In genomic region chr11:2700415-2701211, GRCh38 we compare ENCODE assay signal across 8 cellular contexts. TPM values are rescaled to one million over a fixed set of nuclear protein-coding genes. Genes with fewer than 3 reads are reported as not detected.
A peak's percentile ranks its signal among the peaks of the same experiment; 100 is the strongest.
DNase-seq lines count a peak whose midpoint lies in the region; ATAC-seq and TF ChIP-seq lines count a peak whose summit lies in the region.

No MANE protein-coding gene starts in this region.

- no peak for TF ChIP-seq CTCF in CD14-positive monocyte (IDR thresholded peaks at IDR 0.05)
- no peak for TF ChIP-seq CTCF in fibroblast of mammary gland (conservative IDR thresholded peaks at IDR 0.05; ENCODE audit: control insufficient read depth, insufficient read depth, low read depth, low read length)
- no peak for TF ChIP-seq CTCF in upper lobe of right lung (IDR thresholded peaks at IDR 0.05)

- intact Hi-C loops in CD14-positive monocyte (cut with micrococcal nuclease) (no loop called here), upper lobe of right lung (cut with DNase I) (no loop called here)
- intact Hi-C loops in naive thymus-derived CD4-positive, alpha-beta T cell (cut with micrococcal nuclease): loop anchor here (1.0 to 5.0 kb wide), 2 partner anchors 185 to 292 kb away; partner anchors contain the start of genes CDKN1C (in 2 of the 2) and NAP1L4 (in 1 of the 2)

- POLR2A ChIA-PET in activated CD4-positive, alpha-beta memory T cell treated with anti-CD3 and anti-CD28 coated beads, Interleukin-2, amount 10 ng/mL, durations not matched to agents 7 days and 5 days (lab: Charles Lee): interaction anchor here (1.0 to 1.4 kb wide), 3 partner anchors 10 to 229 kb away, joined by 3 to 6 read pairs (median 3); partner anchors contain the start of gene PHLDA2
- POLR2A ChIA-PET in naive thymus-derived CD4-positive, alpha-beta T cell (lab: Charles Lee): no interaction called here

- H3K9me3 ChIP-seq in naive thymus-derived CD4-positive, alpha-beta T cell (ENCODE audit: control insufficient read depth in 2 of 3, low read length in 3 of 3): no peaks in the 10 kb centered on the region
- no peaks in the 10 kb centered on the region for H3K9me3 ChIP-seq in upper lobe of right lung

- H3K27ac Mint-ChIP-seq in CD14-positive monocyte: peak overlapping the region in 2 of 7 donors; percentile 54 to 66
- peak overlapping the region; percentile 61 for H3K27ac Mint-ChIP-seq in activated CD4-positive, alpha-beta memory T cell treated with anti-CD3 and anti-CD28 coated beads, Interleukin-2, amount 10 ng/mL, durations not matched to agents 7 days and 5 days
- H3K27ac Mint-ChIP-seq in naive thymus-derived CD4-positive, alpha-beta T cell: peak overlapping the region in 1 of 9 donors; percentile 77

- peaks cover 2 to 4% of the 10 kb centered on the region in 2 donors for H3K4me1 ChIP-seq in naive thymus-derived CD4-positive, alpha-beta T cell (ENCODE audit: control insufficient read depth in 2 of 2, insufficient read depth in 2 of 2, low read length in 2 of 2)
- no peaks in the 10 kb centered on the region for H3K4me1 ChIP-seq in upper lobe of right lung

- ATAC-seq in naive thymus-derived CD4-positive, alpha-beta T cell: no peak
- peak; percentile 72 for ATAC-seq in upper lobe of right lung

- peaks cover 0 to 7% (median 0%) of the 10 kb centered on the region in 3 experiments for H3K36me3 ChIP-seq in naive thymus-derived CD4-positive, alpha-beta T cell (ENCODE audit: control insufficient read depth in 2 of 3, insufficient read depth in 3 of 3, low read length in 3 of 3)
- H3K36me3 ChIP-seq in upper lobe of right lung: no peaks in the 10 kb centered on the region

- H3K4me3 Mint-ChIP-seq in CD14-positive monocyte: peak overlapping the region; percentile 65 to 85
- H3K4me3 Mint-ChIP-seq in activated CD4-positive, alpha-beta memory T cell treated with anti-CD3 and anti-CD28 coated beads, Interleukin-2, amount 10 ng/mL, durations not matched to agents 7 days and 5 days: peak overlapping the region; percentile 79
- H3K4me3 Mint-ChIP-seq in naive thymus-derived CD4-positive, alpha-beta T cell: peak overlapping the region; percentile 18 to 81 (median 68)

- CTCF ChIA-PET in activated CD4-positive, alpha-beta memory T cell treated with anti-CD3 and anti-CD28 coated beads, Interleukin-2, amount 10 ng/mL, durations not matched to agents 7 days and 5 days (lab: Charles Lee): no interaction called here
- CTCF ChIA-PET in naive thymus-derived CD4-positive, alpha-beta T cell (lab: Charles Lee): no interaction called here

- H3K4me1 Mint-ChIP-seq in CD14-positive monocyte: peaks cover 32% of the 10 kb centered on the region
- H3K4me1 Mint-ChIP-seq in activated CD4-positive, alpha-beta memory T cell treated with anti-CD3 and anti-CD28 coated beads, Interleukin-2, amount 10 ng/mL, durations not matched to agents 7 days and 5 days: peaks cover 11% of the 10 kb centered on the region
- peaks cover 0 to 20% (median 8%) of the 10 kb centered on the region in 7 donors for H3K4me1 Mint-ChIP-seq in naive thymus-derived CD4-positive, alpha-beta T cell

- peaks cover 10 to 12% (median 12%) of the 10 kb centered on the region in 7 donors for H3K9me3 Mint-ChIP-seq in CD14-positive monocyte
- no peaks in the 10 kb centered on the region for H3K9me3 Mint-ChIP-seq in activated CD4-positive, alpha-beta memory T cell treated with anti-CD3 and anti-CD28 coated beads, Interleukin-2, amount 10 ng/mL, durations not matched to agents 7 days and 5 days
- peaks cover 0 to 4% (median 0%) of the 10 kb centered on the region in 11 donors for H3K9me3 Mint-ChIP-seq in naive thymus-derived CD4-positive, alpha-beta T cell

- peak overlapping the region; percentile 61 for H3K27ac ChIP-seq in naive thymus-derived CD4-positive, alpha-beta T cell (ENCODE audit: low read depth, low read length)
- H3K27ac ChIP-seq in upper lobe of right lung: peak overlapping the region; percentile 97

- peak; percentile 56 for DNase-seq in CD14-positive monocyte (ENCODE audit: low spot score)
- DNase-seq in GM19238 (ENCODE audit: insufficient read length, low spot score): peak; percentile 57
- DNase-seq in Jurkat, Clone E6-1 (ENCODE audit: low read depth, low spot score): no peak
- DNase-seq in activated CD4-positive, alpha-beta memory T cell treated with anti-CD3 and anti-CD28 coated beads, Interleukin-2, amount 10 ng/mL, durations not matched to agents 7 days and 5 days: peak; percentile 53
- DNase-seq in fibroblast of mammary gland (ENCODE audit: low read depth): peak; percentile 13
- peak in 1 of 9 donors; percentile 59 for DNase-seq in naive thymus-derived CD4-positive, alpha-beta T cell
- peak; percentile 89 for DNase-seq in upper lobe of right lung
- no peak for DNase-seq in D341Med (ENCODE audit: low spot score)

- no peaks in the 10 kb centered on the region for H3K27me3 ChIP-seq in naive thymus-derived CD4-positive, alpha-beta T cell (ENCODE audit: control insufficient read depth in 2 of 2, insufficient read depth in 2 of 2, low read length in 2 of 2)
- H3K27me3 ChIP-seq in upper lobe of right lung: no peaks in the 10 kb centered on the region

- peaks cover 5 to 7% (median 7%) of the 10 kb centered on the region in 3 donors for H3K27me3 Mint-ChIP-seq in CD14-positive monocyte (ENCODE audit: low read depth in 3 of 3)
- no peaks in the 10 kb centered on the region for H3K27me3 Mint-ChIP-seq in activated CD4-positive, alpha-beta memory T cell treated with anti-CD3 and anti-CD28 coated beads, Interleukin-2, amount 10 ng/mL, durations not matched to agents 7 days and 5 days
- H3K27me3 Mint-ChIP-seq in naive thymus-derived CD4-positive, alpha-beta T cell: peaks cover 0 to 5% (median 0%) of the 10 kb centered on the region in 5 donors

- H3K4me3 ChIP-seq in Jurkat, Clone E6-1 (ENCODE audit: low read length): peak overlapping the region; percentile 60
- H3K4me3 ChIP-seq in fibroblast of mammary gland (ENCODE audit: control insufficient read depth, low read depth, low read length) (peak overlapping the region; percentile 47), upper lobe of right lung (peak overlapping the region; percentile 64)
- H3K4me3 ChIP-seq in naive thymus-derived CD4-positive, alpha-beta T cell (ENCODE audit: low read length): peak overlapping the region; percentile 57

- peaks cover 29 to 31% of the 10 kb centered on the region in 2 donors for H3K36me3 Mint-ChIP-seq in CD14-positive monocyte
- H3K36me3 Mint-ChIP-seq in activated CD4-positive, alpha-beta memory T cell treated with anti-CD3 and anti-CD28 coated beads, Interleukin-2, amount 10 ng/mL, durations not matched to agents 7 days and 5 days (ENCODE audit: low read depth): no peaks in the 10 kb centered on the region
- peaks cover 0 to 35% (median 11%) of the 10 kb centered on the region in 5 donors for H3K36me3 Mint-ChIP-seq in naive thymus-derived CD4-positive, alpha-beta T cell

RNA-seq across cellular contexts. Expression of gene KCNQ1OT1, which starts 0.8 kb away (rescaled TPM):
- under 1 TPM; 0.01 to 0.03 TPM for polyA plus RNA-seq in CD14-positive monocyte
- 0.15 TPM for polyA plus RNA-seq in Jurkat, Clone E6-1 (2012; ENCODE audit: insufficient read depth, insufficient read length)
- total RNA-seq in activated CD4-positive, alpha-beta memory T cell treated with anti-CD3 and anti-CD28 coated beads, Interleukin-2, amount 10 ng/mL, durations not matched to agents 7 days and 5 days: under 1 TPM; 0.25 to 0.28 TPM
- total RNA-seq in naive thymus-derived CD4-positive, alpha-beta T cell: under 1 TPM; 0.16 to 0.56 (median 0.24) TPM
- polyA plus RNA-seq in naive thymus-derived CD4-positive, alpha-beta T cell: under 1 TPM; 0.07 to 0.09 TPM
- total RNA-seq in upper lobe of right lung: 2.0 TPM

Comparison
In these comparisons a context has a peak if more than half of its experiments do, and no peak if none do; other contexts are left out.
1. DNase-seq: peak in CD14-positive monocyte (single experiment), GM19238 (single experiment), activated CD4-positive, alpha-beta memory T cell treated with anti-CD3 and anti-CD28 coated beads, Interleukin-2, amount 10 ng/mL, durations not matched to agents 7 days and 5 days (single experiment), fibroblast of mammary gland (single experiment) and upper lobe of right lung (single experiment); none in Jurkat, Clone E6-1 (single experiment) and D341Med (single experiment).
2. intact Hi-C loops: an anchor here in naive thymus-derived CD4-positive, alpha-beta T cell (1.0 to 5.0 kb wide); none called in CD14-positive monocyte and upper lobe of right lung.
3. Peak in every context shown above with its lines, with median percentiles within 50 percentile points of each other: H3K4me3 Mint-ChIP-seq and H3K4me3 ChIP-seq.